8 cellular contexts compared by ENCODE assay signal in genomic region chrX:110504947-110505346, GRCh38.
"Had no signal": no experiment of that assay in that cellular context is flagged by ENCODE, and none has a peak within 500 bp of the region (broad histone marks: within the 10 kb centered on the region; RNA-seq: fewer than 3 reads in every experiment).

No MANE protein-coding gene starts in this region.

- FAIRE-seq: G401.6, GM12878, GM12891, GM12892, GM18507, GM19239 had no signal

- H3K4me3 ChIP-seq: GM12878 had no signal

- ATAC-seq: GM12878 had no signal

- DNase-seq: GDM1, GF-D8 had no signal
